Comparison of ENCODE assay signal across 28 cellular contexts in genomic region chr20:43568706-43569105, GRCh38.
"Had no signal": no experiment of that assay in that cellular context is flagged by ENCODE, and none has a peak within 500 bp of the region (broad histone marks: within the 10 kb centered on the region; RNA-seq: fewer than 3 reads in every experiment).

No MANE protein-coding gene starts in this region.

- DNase-seq: activated CD4-positive, alpha-beta memory T cell treated with anti-CD3 and anti-CD28 coated beads, Interleukin-2, amount 10 ng/mL, durations not matched to agents 7 days and 5 days; activated CD4-positive, alpha-beta T cell treated with anti-CD3 and anti-CD28 coated beads for 1 hour; activated CD4-positive, alpha-beta T cell treated with anti-CD3 and anti-CD28 coated beads for 4 hours; activated CD4-positive, alpha-beta T cell treated with anti-CD3 and anti-CD28 coated beads, Interleukin-2, amount 10 ng/mL, durations not matched to agents 7 days and 5 days; activated CD4-positive, alpha-beta T cell treated with anti-CD3 and anti-CD28 coated beads, Interleukin-2, amount 50 U/mL, for 4 hours; activated CD8-positive, alpha-beta memory T cell treated with anti-CD3 and anti-CD28 coated beads, Interleukin-2, amount 50 U/mL, for 48 hours; activated gamma-delta T cell; activated naive CD4-positive, alpha-beta T cell treated with anti-CD3 and anti-CD28 coated beads, Interleukin-2, amount 50 U/mL, for 16 hours; activated naive CD4-positive, alpha-beta T cell treated with Interleukin-2 at 50 U/mL for 16 hours; activated T-cell treated with anti-CD3 and anti-CD28 coated beads for 4 hours; activated T-cell treated with anti-CD3 and anti-CD28 coated beads, Interleukin-2, amount 50 U/mL, for 24 hours; activated T-cell treated with anti-CD3 and anti-CD28 coated beads, Interleukin-2, amount 50 U/mL, for 72 hours; amniotic stem cell; anterior cingulate cortex; brain microvascular endothelial cell; colonic mucosa; effector CD8-positive, alpha-beta T cell; erythroblast; foreskin keratinocyte; gastrocnemius medialis; heart right ventricle; T-helper 1 cell; T-helper 17 cell had no signal

- H3K4me3 ChIP-seq: colonic mucosa, esophagus muscularis mucosa, gastrocnemius medialis, heart right ventricle had no signal

- H3K4me3 Mint-ChIP-seq: activated CD4-positive, alpha-beta memory T cell treated with anti-CD3 and anti-CD28 coated beads, Interleukin-2, amount 10 ng/mL, durations not matched to agents 7 days and 5 days; activated CD4-positive, alpha-beta T cell treated with anti-CD3 and anti-CD28 coated beads, Interleukin-2, amount 10 ng/mL, durations not matched to agents 7 days and 5 days; activated naive CD8-positive, alpha-beta T cell; activated T-cell treated with anti-CD3 and anti-CD28 coated beads, Interleukin-2, amount 50 U/mL, for 24 hours; activated T-cell treated with anti-CD3 and anti-CD28 coated beads, Interleukin-2, amount 50 U/mL, for 72 hours; T-helper 17 cell; WTC11 had no signal

- H3K27ac Mint-ChIP-seq: activated CD4-positive, alpha-beta memory T cell treated with anti-CD3 and anti-CD28 coated beads, Interleukin-2, amount 10 ng/mL, durations not matched to agents 7 days and 5 days; activated CD4-positive, alpha-beta T cell treated with anti-CD3 and anti-CD28 coated beads, Interleukin-2, amount 10 ng/mL, durations not matched to agents 7 days and 5 days; activated naive CD8-positive, alpha-beta T cell; activated T-cell treated with anti-CD3 and anti-CD28 coated beads, Interleukin-2, amount 50 U/mL, for 24 hours; activated T-cell treated with anti-CD3 and anti-CD28 coated beads, Interleukin-2, amount 50 U/mL, for 72 hours; T-helper 17 cell; WTC11 had no signal

- H3K27ac ChIP-seq: brain microvascular endothelial cell, colonic mucosa, esophagus muscularis mucosa, foreskin keratinocyte, gastrocnemius medialis, heart right ventricle had no signal

- H3K27me3 Mint-ChIP-seq: activated CD4-positive, alpha-beta memory T cell treated with anti-CD3 and anti-CD28 coated beads, Interleukin-2, amount 10 ng/mL, durations not matched to agents 7 days and 5 days; activated CD4-positive, alpha-beta T cell treated with anti-CD3 and anti-CD28 coated beads, Interleukin-2, amount 10 ng/mL, durations not matched to agents 7 days and 5 days; activated naive CD8-positive, alpha-beta T cell; activated T-cell treated with anti-CD3 and anti-CD28 coated beads, Interleukin-2, amount 50 U/mL, for 24 hours had no signal

- H3K9me3 ChIP-seq: colonic mucosa, esophagus muscularis mucosa, gastrocnemius medialis, heart right ventricle had no signal

- ATAC-seq: activated T-cell treated with anti-CD3 and anti-CD28 coated beads, Interleukin-2, amount 50 U/mL, for 72 hours; foreskin keratinocyte; gastrocnemius medialis; heart right ventricle; T-helper 17 cell; WTC11 had no signal

- FAIRE-seq: astrocyte, bronchial epithelial cell had no signal

- H3K36me3 Mint-ChIP-seq: activated naive CD8-positive, alpha-beta T cell; WTC11 had no signal

- H3K9me3 Mint-ChIP-seq: activated CD4-positive, alpha-beta memory T cell treated with anti-CD3 and anti-CD28 coated beads, Interleukin-2, amount 10 ng/mL, durations not matched to agents 7 days and 5 days; activated CD4-positive, alpha-beta T cell treated with anti-CD3 and anti-CD28 coated beads, Interleukin-2, amount 10 ng/mL, durations not matched to agents 7 days and 5 days; activated T-cell treated with anti-CD3 and anti-CD28 coated beads, Interleukin-2, amount 50 U/mL, for 24 hours; activated T-cell treated with anti-CD3 and anti-CD28 coated beads, Interleukin-2, amount 50 U/mL, for 72 hours; WTC11 had no signal

- H3K27me3 ChIP-seq: brain microvascular endothelial cell, colonic mucosa, esophagus muscularis mucosa, foreskin keratinocyte, gastrocnemius medialis, heart right ventricle had no signal

- H3K4me1 ChIP-seq: colonic mucosa, esophagus muscularis mucosa, foreskin keratinocyte, gastrocnemius medialis had no signal

- H3K36me3 ChIP-seq: brain microvascular endothelial cell, colonic mucosa, esophagus muscularis mucosa, gastrocnemius medialis, heart right ventricle had no signal

- H3K4me1 Mint-ChIP-seq: activated CD4-positive, alpha-beta memory T cell treated with anti-CD3 and anti-CD28 coated beads, Interleukin-2, amount 10 ng/mL, durations not matched to agents 7 days and 5 days; activated CD4-positive, alpha-beta T cell treated with anti-CD3 and anti-CD28 coated beads, Interleukin-2, amount 10 ng/mL, durations not matched to agents 7 days and 5 days; T-helper 17 cell had no signal
